ENCODE assay signal across 1 cellular context in genomic region chr17:43671075-43671692, GRCh38.
TF ChIP-seq lines count a peak whose summit lies in the region.

No MANE protein-coding gene starts in this region.

TF ChIP-seq in HEK293, 187 proteins besides CTCF, POLR2A, EP300 and RAD21 (continued from another document):
- peak; percentile 58; the same call in 1 of the 2 replicates for TF ChIP-seq TCF7L2 (IDR thresholded peaks at IDR 0.05; ENCODE audit: borderline replicate concordance, low read depth, low read length)
- TF ChIP-seq ZNF398 (tag by site-specific recombination; IDR thresholded peaks at IDR 0.05): peak; percentile 73
